ENCODE assay signal across 16 cellular contexts in genomic region chr5:34868736-34869135, GRCh38. TPM values are rescaled to one million over a fixed set of nuclear protein-coding genes. Genes with fewer than 3 reads are reported as not detected.
DNase-seq lines count a peak whose midpoint lies in the region; ATAC-seq, FAIRE-seq and TF ChIP-seq lines count a peak whose summit lies in the region.
"Had no signal": no experiment of that assay in that cellular context is flagged by ENCODE, and none has a peak within 500 bp of the region (broad histone marks: within the 10 kb centered on the region; RNA-seq: fewer than 3 reads in every experiment).

No MANE protein-coding gene starts in this region.

- H3K9ac ChIP-seq in K562 (ENCODE audit: insufficient read depth in 1 of 2, low read depth in 2 of 2, low read length in 2 of 2): no peak overlapping the region
- H3K9ac ChIP-seq: BLaER1 treated with 17β-estradiol and CSF1 and Interleukin-3, amounts not matched to agents 10 nM and 100 nM had no signal

- FAIRE-seq in K562 (lab: Jason Lieb, UNC): no peak
- FAIRE-seq: GM18507, H54, HepG2 had no signal

- TF ChIP-seq CTCF in K562 (IDR thresholded peaks at IDR 0.05 in 2 of 3, conservative IDR thresholded peaks at IDR 0.05 in 1 of 3; ENCODE audit: insufficient read depth in 2 of 3, low read depth in 1 of 3, low read length in 3 of 3): no peak
- TF ChIP-seq CTCF in testis (IDR thresholded peaks at IDR 0.05): no peak

- H4K20me1 ChIP-seq in K562 (replicated peaks; ENCODE audit: control insufficient read depth, insufficient read depth, low read length): no peaks in the 10 kb centered on the region
- H4K20me1 ChIP-seq: BLaER1 treated with 17β-estradiol and CSF1 and Interleukin-3, amounts not matched to agents 10 nM and 100 nM had no signal

- intact Hi-C loops in K562 (cut with micrococcal nuclease) (no loop called here), testis (cut with DNase I; ENCODE audit: low total_unique reads) (no loop called here)

- in situ Hi-C loops in K562 (cut with MboI): no loop called here

- H2AFZ ChIP-seq in K562 (ENCODE audit: low read depth, low read length): peak overlapping the region; percentile 26; the same call in 1 of the 2 replicates

- TF ChIP-seq RAD21 in K562 (CRISPR knock-in tag; conservative IDR thresholded peaks at IDR 0.05 in 1 of 2, IDR thresholded peaks at IDR 0.05 in 1 of 2): no peak

- WGBS in K562 (ENCODE audit: insufficient coverage, low coverage, missing lambda C conversion rate): 74% methylated on average over 2 of the region's 2 CpGs
- 61 to 94% methylated on average over 2 of the region's 2 CpGs for WGBS in testis, 2 donors

- no peak for DNase-seq in K562 (ENCODE audit: extremely low read depth in 1 of 4, low spot score in 3 of 4)
- DNase-seq in pons (ENCODE audit: low spot score): peak; percentile 60
- no peak for DNase-seq in testis
- DNase-seq in D341Med (ENCODE audit: low spot score): no peak
- no peak for DNase-seq in NCI-H2171 treated with DMSO at 0.1 percent for 48 hours (lab: John Stamatoyannopoulos, UW)
- DNase-seq in activated CD4-positive, CD25-positive, alpha-beta regulatory T cell (lab: John Stamatoyannopoulos, UW): no peak
- DNase-seq: ACHN; CD4-positive, CD25-positive, alpha-beta regulatory T cell; DMS 273 treated with DMSO at 0.1 percent for 48 hours had no signal

- no peak for ATAC-seq in K562
- ATAC-seq: HepG2 had no signal

- H3K27me3 ChIP-seq in K562 (ENCODE audit: control insufficient read depth in 2 of 2, insufficient read depth in 2 of 2, low read length in 2 of 2): no peaks in the 10 kb centered on the region
- no peaks in the 10 kb centered on the region for H3K27me3 ChIP-seq in layer of hippocampus (ENCODE audit: control insufficient read depth, insufficient read depth, low read length)
- no peaks in the 10 kb centered on the region for H3K27me3 ChIP-seq in testis
- H3K27me3 ChIP-seq: BLaER1 treated with 17β-estradiol and CSF1 and Interleukin-3, amounts not matched to agents 10 nM and 100 nM had no signal

- POLR2A ChIA-PET in K562 (lab: Yijun Ruan, JAX): interaction anchor here (0.7 to 1.9 kb wide), 6 partner anchors 9 to 213 kb away, joined by 3 to 7 read pairs (median 3); partner anchors contain the start of genes BRIX1, RAD1 and RAI14

- no peak for TF ChIP-seq EP300 in K562 (IDR thresholded peaks at IDR 0.05; ENCODE audit: low read length)

- H3K79me2 ChIP-seq in K562 (ENCODE audit: control insufficient read depth, insufficient read depth, low read length): no peaks in the 10 kb centered on the region

- no peak overlapping the region for H3K4me3 ChIP-seq in K562
- H3K4me3 ChIP-seq in testis: peak overlapping the region in 1 of 2 donors; percentile 45
- H3K4me3 ChIP-seq: BLaER1 treated with 17β-estradiol and CSF1 and Interleukin-3, amounts not matched to agents 10 nM and 100 nM had no signal

- peaks cover 7 to 34% of the 10 kb centered on the region in 2 experiments for H3K4me1 ChIP-seq in K562 (replicated peaks in 1 of 2; ENCODE audit: control insufficient read depth in 2 of 2, insufficient read depth in 2 of 2, low read length in 2 of 2)
- peaks cover 16% of the 10 kb centered on the region for H3K4me1 ChIP-seq in testis

- H3K36me3 ChIP-seq in K562 (ENCODE audit: control insufficient read depth, insufficient read depth, low read length) (no peaks in the 10 kb centered on the region), testis (ENCODE audit: low read depth, missing control alignments) (no peaks in the 10 kb centered on the region)
- H3K36me3 ChIP-seq: BLaER1 treated with 17β-estradiol and CSF1 and Interleukin-3, amounts not matched to agents 10 nM and 100 nM had no signal

- no TSS peak for BruUV-seq in K562 (replicated peaks; lab: Mats Ljungman, UMichigan)

- CTCF ChIA-PET in K562 (lab: Yijun Ruan, JAX; ENCODE audit: low intra/inter-chr PET ratio): no interaction called here

- TF ChIP-seq POLR2A in K562 (conservative IDR thresholded peaks at IDR 0.05) (no peak), testis (IDR thresholded peaks at IDR 0.05) (no peak)

- no peak overlapping the region for H3K27ac ChIP-seq in K562 (ENCODE audit: extremely low read depth, low read depth, low read length)
- H3K27ac ChIP-seq in layer of hippocampus (ENCODE audit: low read depth, low read length): peak overlapping the region; percentile 74
- peak overlapping the region; percentile 13 to 74 for H3K27ac ChIP-seq in testis
- H3K27ac ChIP-seq: BLaER1 treated with 17β-estradiol and CSF1 and Interleukin-3, amounts not matched to agents 10 nM and 100 nM had no signal

- H3K9me3 ChIP-seq in K562 (replicated peaks; ENCODE audit: control insufficient read depth, insufficient read depth, low read depth, low read length) (no peaks in the 10 kb centered on the region), testis (no peaks in the 10 kb centered on the region)
- H3K9me3 ChIP-seq: BLaER1 treated with 17β-estradiol and CSF1 and Interleukin-3, amounts not matched to agents 10 nM and 100 nM had no signal

- H3K9me1 ChIP-seq in K562 (ENCODE audit: control insufficient read depth, insufficient read depth, low read length): no peaks in the 10 kb centered on the region

- no peak overlapping the region for H3K4me2 ChIP-seq in K562 (ENCODE audit: insufficient read depth, low read length)
- H3K4me2 ChIP-seq: BLaER1 treated with 17β-estradiol and CSF1 and Interleukin-3, amounts not matched to agents 10 nM and 100 nM had no signal

RNA-seq across cellular contexts. Expression of gene TTC23L, which starts 29.8 kb away (rescaled TPM):
- 0.32 and 0.53 TPM in 2 replicates for total RNA-seq in K562 (2011; cell fraction: chromatin; rRNA removed; ENCODE audit: low replicate concordance)
- 0.13 TPM in 1 of 2 replicates, not detected in the other for total RNA-seq in K562 (2011; cell fraction: nucleolus; rRNA removed)
- total RNA-seq in K562 (2011; cell fraction: nucleoplasm; rRNA removed): 0.15 and 0.23 TPM in 2 replicates
- not detected in 2 replicates for total RNA-seq in K562 (2014; rRNA removed)
- total RNA-seq in K562 (2014; rRNA removed; fragmentation: Illumina TruSeq; extraction: Trizol): 0.07 TPM in 1 of 2 replicates, not detected in the other
- total RNA-seq in K562 (2015; rRNA removed; fragmentation: Illumina TruSeq; extraction: Trizol): 0.04 and 0.15 TPM in 2 replicates
- 0.11 and 0.27 TPM in 2 replicates for total RNA-seq in K562 (2021)
- 0.14 and 0.39 TPM in 2 replicates for polyA plus RNA-seq in K562 (2011; rRNA removed)
- 0.03 TPM in 2 replicates for polyA plus RNA-seq in K562 (2011; cell fraction: cytosol; rRNA removed)
- 0.36 and 0.60 TPM in 2 replicates for polyA plus RNA-seq in K562 (2011; cell fraction: nucleus; rRNA removed)
- 0.18 and 0.32 TPM in 2 replicates for polyA plus RNA-seq in K562 (2012)
- 0.15 and 0.18 TPM in 2 replicates for polyA plus RNA-seq in K562 (2014; fragmentation: Illumina TruSeq; extraction: Trizol)
- under 1 TPM in 1 of 2 experiments, not detected in 1; 0.32 TPM for polyA plus RNA-seq in K562 (2014; fragmentation: Nextera tagmentation; extraction: Ambion mirVana)
- 0.03 and 0.19 TPM in 2 replicates for polyA plus RNA-seq in K562 (2014; rRNA removed)
- polyA minus RNA-seq in K562 (2011; rRNA and poly(A)+ RNA removed): 0.21 TPM in 1 of 2 replicates, not detected in the other
- polyA minus RNA-seq in K562 (2011; cell fraction: cytosol; rRNA and poly(A)+ RNA removed): not detected in 2 replicates
- 0.13 TPM in 1 of 2 replicates, not detected in the other for polyA minus RNA-seq in K562 (2011; cell fraction: nucleus; rRNA and poly(A)+ RNA removed)
- total RNA-seq in testis: 10 to 100 TPM; 16.9 to 28.2 TPM
- polyA plus RNA-seq in testis (ENCODE audit: insufficient read depth, low read depth, low replicate concordance): 60.6 TPM
- total RNA-seq: A172; CD4-positive, CD25-positive, alpha-beta regulatory T cell; HT1080 had no signal
- polyA plus RNA-seq: CD4-positive, CD25-positive, alpha-beta regulatory T cell had no signal

RNA-seq across cellular contexts. Expression of gene RAD1, which starts 46.6 kb away (rescaled TPM):
- total RNA-seq in K562 (2011; cell fraction: chromatin; rRNA removed; ENCODE audit: low replicate concordance): 75.3 and 78.4 TPM in 2 replicates
- 50.4 and 59.2 TPM in 2 replicates for total RNA-seq in K562 (2011; cell fraction: nucleolus; rRNA removed)
- total RNA-seq in K562 (2011; cell fraction: nucleoplasm; rRNA removed): 51.7 and 52.6 TPM in 2 replicates
- 52.9 and 62.7 TPM in 2 replicates for total RNA-seq in K562 (2014; rRNA removed)
- total RNA-seq in K562 (2014; rRNA removed; fragmentation: Illumina TruSeq; extraction: Trizol): 59.4 and 60.9 TPM in 2 replicates
- 52.4 and 60.8 TPM in 2 replicates for total RNA-seq in K562 (2015; rRNA removed; fragmentation: Illumina TruSeq; extraction: Trizol)
- 54.1 and 54.9 TPM in 2 replicates for total RNA-seq in K562 (2021)
- polyA plus RNA-seq in K562 (2011; rRNA removed): 52.1 and 78.1 TPM in 2 replicates
- 22.0 and 25.7 TPM in 2 replicates for polyA plus RNA-seq in K562 (2011; cell fraction: cytosol; rRNA removed)
- polyA plus RNA-seq in K562 (2011; cell fraction: nucleus; rRNA removed): 28.3 and 30.4 TPM in 2 replicates
- 33.4 and 56.4 TPM in 2 replicates for polyA plus RNA-seq in K562 (2012)
- polyA plus RNA-seq in K562 (2014; fragmentation: Illumina TruSeq; extraction: Trizol): 44.5 and 54.9 TPM in 2 replicates
- polyA plus RNA-seq in K562 (2014; fragmentation: Nextera tagmentation; extraction: Ambion mirVana): 100 to 1,000 TPM; 120 to 148 TPM
- 54.4 and 69.3 TPM in 2 replicates for polyA plus RNA-seq in K562 (2014; rRNA removed)
- polyA minus RNA-seq in K562 (2011; rRNA and poly(A)+ RNA removed): 59.4 and 68.8 TPM in 2 replicates
- polyA minus RNA-seq in K562 (2011; cell fraction: cytosol; rRNA and poly(A)+ RNA removed): 30.7 and 38.0 TPM in 2 replicates
- polyA minus RNA-seq in K562 (2011; cell fraction: nucleus; rRNA and poly(A)+ RNA removed): 52.6 and 58.6 TPM in 2 replicates
- 10 to 100 TPM; 45.5 to 45.7 TPM for total RNA-seq in testis
- polyA plus RNA-seq in testis (ENCODE audit: insufficient read depth, low read depth, low replicate concordance): 41.4 TPM

RNA-seq across cellular contexts. Expression of gene BRIX1, which starts 46.8 kb away (rescaled TPM):
- total RNA-seq in K562 (2011; cell fraction: chromatin; rRNA removed; ENCODE audit: low replicate concordance): 40.7 and 142 TPM in 2 replicates
- total RNA-seq in K562 (2011; cell fraction: nucleolus; rRNA removed): 26.7 and 34.7 TPM in 2 replicates
- total RNA-seq in K562 (2011; cell fraction: nucleoplasm; rRNA removed): 60.4 and 72.4 TPM in 2 replicates
- total RNA-seq in K562 (2014; rRNA removed) (118 and 119 TPM in 2 replicates), K562 (2014; rRNA removed; fragmentation: Illumina TruSeq; extraction: Trizol) (159 and 166 TPM in 2 replicates), K562 (2015; rRNA removed; fragmentation: Illumina TruSeq; extraction: Trizol) (156 and 169 TPM in 2 replicates), K562 (2021) (115 and 119 TPM in 2 replicates), testis (10 to 100 TPM; 23.2 to 25.0 TPM)
- polyA plus RNA-seq in K562 (2011; rRNA removed) (112 and 161 TPM in 2 replicates), K562 (2014; fragmentation: Illumina TruSeq; extraction: Trizol) (142 and 193 TPM in 2 replicates), K562 (2014; fragmentation: Nextera tagmentation; extraction: Ambion mirVana) (100 to 1,000 TPM; 125 to 157 TPM), K562 (2014; rRNA removed) (161 and 170 TPM in 2 replicates), testis (ENCODE audit: insufficient read depth, low read depth, low replicate concordance) (18.4 TPM)
- polyA plus RNA-seq in K562 (2011; cell fraction: cytosol; rRNA removed): 17.1 and 48.8 TPM in 2 replicates
- polyA plus RNA-seq in K562 (2011; cell fraction: nucleus; rRNA removed): 26.1 and 46.6 TPM in 2 replicates
- 59.1 and 82.5 TPM in 2 replicates for polyA plus RNA-seq in K562 (2012)
- 104 and 106 TPM in 2 replicates for polyA minus RNA-seq in K562 (2011; rRNA and poly(A)+ RNA removed)
- polyA minus RNA-seq in K562 (2011; cell fraction: cytosol; rRNA and poly(A)+ RNA removed): 40.9 and 62.6 TPM in 2 replicates
- polyA minus RNA-seq in K562 (2011; cell fraction: nucleus; rRNA and poly(A)+ RNA removed): 34.1 and 61.0 TPM in 2 replicates

Comparison
In these comparisons a context has a peak if more than half of its experiments do, and no peak if none do; other contexts are left out.
1. RNA of gene TTC23L, which starts 29.8 kb away (total RNA-seq): 16.9 to 28.2 TPM in testis; 0.04 to 0.53 TPM in K562; every median in the first group is over 10 times any median in the second.